ENCODE assay signal across 1 cellular context in genomic region chr15:65304393-65305143, GRCh38.
A peak's percentile ranks its signal among the peaks of the same experiment; 100 is the strongest.
TF ChIP-seq lines count a peak whose summit lies in the region.

Gene RNU5B-1 (plus strand): TSS chr15:65304677.

TF ChIP-seq in IMR-90, 13 proteins besides CTCF, POLR2A, EP300 and RAD21:
- TF ChIP-seq CHD1 (IDR thresholded peaks at IDR 0.05; ENCODE audit: low read depth, low read length) (peak; percentile 97; the same call in 1 of the 2 replicates), USF2 (IDR thresholded peaks at IDR 0.05; ENCODE audit: low read depth, low read length) (0 out of 2 replicates have a peak, but pooled peaks have one; percentile 15), MXI1 (IDR thresholded peaks at IDR 0.05; ENCODE audit: borderline replicate concordance, low read depth, low read length) (no peak), RFX5 (IDR thresholded peaks at IDR 0.05; ENCODE audit: low read depth, low read length) (no peak), MAZ (IDR thresholded peaks at IDR 0.05; ENCODE audit: borderline replicate concordance, low read depth, low read length) (peak; percentile 70), SMC3 (IDR thresholded peaks at IDR 0.05; ENCODE audit: low read depth, low read length) (peak; percentile 39; the same call in 1 of the 2 replicates), CEBPB (IDR thresholded peaks at IDR 0.05; ENCODE audit: low read depth, low read length) (peak; percentile 79), MAFK (IDR thresholded peaks at IDR 0.05; ENCODE audit: low read depth, low read length) (no peak), RCOR1 (IDR thresholded peaks at IDR 0.05; ENCODE audit: insufficient replicate concordance, low read length) (no peak), NFE2L2 (IDR thresholded peaks at IDR 0.05; ENCODE audit: low read depth, low read length) (no peak)
